ENCODE assay signal across 10 cellular contexts in the genomic region with DNA sequence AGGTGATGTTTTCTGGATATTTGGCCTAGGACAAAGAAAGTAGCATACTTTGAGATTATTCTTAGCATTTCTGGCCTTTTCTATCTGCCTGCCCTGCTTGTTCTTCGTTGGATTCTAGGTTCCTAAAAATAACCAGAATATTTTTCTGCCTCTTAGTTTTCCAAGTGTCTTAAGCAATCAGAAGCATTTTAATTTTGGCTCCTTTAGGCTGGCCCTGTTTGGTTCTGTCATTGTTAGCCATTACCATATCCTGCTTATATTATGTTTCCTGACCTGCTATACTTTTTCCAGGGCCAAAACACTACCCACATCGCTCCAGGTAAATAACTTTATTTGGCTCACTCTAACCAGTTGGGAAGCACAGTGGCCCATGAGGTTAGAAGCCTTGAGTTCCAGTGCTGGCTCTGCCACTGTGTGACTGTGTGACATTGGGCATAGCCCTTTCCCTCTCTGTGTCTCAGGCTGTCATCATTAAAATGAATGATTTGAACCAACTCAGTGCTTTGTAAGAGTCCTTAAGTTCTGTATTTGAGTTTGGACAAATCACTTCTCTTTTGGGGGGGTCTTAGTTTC.
DNase-seq lines count a peak whose midpoint lies in the region; ATAC-seq, FAIRE-seq and TF ChIP-seq lines count a peak whose summit lies in the region.
"Had no signal": no experiment of that assay in that cellular context is flagged by ENCODE, and none has a peak within 500 bp of the region (broad histone marks: within the 10 kb centered on the region; RNA-seq: fewer than 3 reads in every experiment).

No MANE protein-coding gene starts in this region.

- H3K27me3 ChIP-seq in right lobe of liver (no peaks in the 10 kb centered on the region), thymus (ENCODE audit: control insufficient read depth, insufficient read depth) (no peaks in the 10 kb centered on the region)

- H3K36me3 Mint-ChIP-seq in activated CD4-positive, alpha-beta T cell treated with anti-CD3 and anti-CD28 coated beads, Interleukin-2, amount 10 ng/mL, durations not matched to agents 7 days and 5 days (ENCODE audit: low read depth), result peaks cover 61% of the 10 kb centered on the region
- peaks cover 9% of the 10 kb centered on the region for H3K36me3 Mint-ChIP-seq in activated naive CD8-positive, alpha-beta T cell

- TF ChIP-seq POLR2A in right lobe of liver (IDR thresholded peaks at IDR 0.05), result no peak

- H3K4me3 ChIP-seq in right lobe of liver (no peak overlapping the region), thymus (ENCODE audit: low read length) (peak overlapping the region; percentile 77), mucosa of descending colon (no peak overlapping the region)
- H3K4me3 ChIP-seq: HAP-1 had no signal

- peak overlapping the region; percentile 37 to 64 (median 55) for H3K27ac ChIP-seq in right lobe of liver
- H3K27ac ChIP-seq in thymus (ENCODE audit: low read depth), result peak overlapping the region; percentile 94

- intact Hi-C loops in right lobe of liver (cut with DNase I), result no loop called here
- intact Hi-C loops in mucosa of descending colon (cut with DNase I, micrococcal nuclease), result no loop called here

- CTCF ChIA-PET in activated CD4-positive, alpha-beta T cell treated with anti-CD3 and anti-CD28 coated beads, Interleukin-2, amount 10 ng/mL, durations not matched to agents 7 days and 5 days (lab: Charles Lee), result interaction anchor here (0.8 to 4.1 kb wide), 5 partner anchors 13 to 128 kb away, joined by 3 to 28 read pairs (median 4); a partner anchor contains a TSS

- H3K4me1 ChIP-seq in right lobe of liver, result peaks cover 0 to 42% (median 14%) of the 10 kb centered on the region in 4 donors
- peaks cover 56% of the 10 kb centered on the region for H3K4me1 ChIP-seq in thymus (ENCODE audit: control insufficient read depth, insufficient read depth, low read length)
- H3K4me1 ChIP-seq in mucosa of descending colon (ENCODE audit: low read depth), result peaks cover 35% of the 10 kb centered on the region
- H3K4me1 ChIP-seq: HAP-1 had no signal

- H3K9me3 ChIP-seq in right lobe of liver, result no peaks in the 10 kb centered on the region
- no peaks in the 10 kb centered on the region for H3K9me3 ChIP-seq in thymus (ENCODE audit: control insufficient read depth)
- H3K9me3 ChIP-seq in mucosa of descending colon, result no peaks in the 10 kb centered on the region
- H3K9me3 ChIP-seq: HAP-1 had no signal

- peak; percentile 17 for DNase-seq in activated CD4-positive, alpha-beta T cell treated with anti-CD3 and anti-CD28 coated beads, Interleukin-2, amount 10 ng/mL, durations not matched to agents 7 days and 5 days
- no peak for DNase-seq in activated CD4-positive, alpha-beta T cell treated with anti-CD3 and anti-CD28 coated beads, Interleukin-2, amount 50 U/mL, for 48 hours
- DNase-seq in right lobe of liver, result no peak
- no peak for DNase-seq in mucosa of descending colon
- DNase-seq in frontal cortex (ENCODE audit: low spot score in 2 of 2), result no peak
- DNase-seq: NCI-H446 treated with DMSO at 0.1 percent for 48 hours had no signal

- H3K36me3 ChIP-seq in right lobe of liver (no peaks in the 10 kb centered on the region), thymus (ENCODE audit: control insufficient read depth, insufficient read depth) (no peaks in the 10 kb centered on the region), mucosa of descending colon (ENCODE audit: low read depth) (no peaks in the 10 kb centered on the region)
- H3K36me3 ChIP-seq: HAP-1 had no signal

- TF ChIP-seq CTCF in right lobe of liver (IDR thresholded peaks at IDR 0.05) (no peak), mucosa of descending colon (IDR thresholded peaks at IDR 0.05) (no peak)

- H3K9me3 Mint-ChIP-seq in activated CD4-positive, alpha-beta T cell treated with anti-CD3 and anti-CD28 coated beads, Interleukin-2, amount 10 ng/mL, durations not matched to agents 7 days and 5 days, result peaks cover 4% of the 10 kb centered on the region
- no peaks in the 10 kb centered on the region for H3K9me3 Mint-ChIP-seq in activated naive CD8-positive, alpha-beta T cell (ENCODE audit: low read depth)

- H3K4me1 Mint-ChIP-seq in activated CD4-positive, alpha-beta T cell treated with anti-CD3 and anti-CD28 coated beads, Interleukin-2, amount 10 ng/mL, durations not matched to agents 7 days and 5 days, result peaks cover 94% of the 10 kb centered on the region
- H3K4me1 Mint-ChIP-seq in activated naive CD8-positive, alpha-beta T cell (ENCODE audit: low read depth), result peaks cover 95% of the 10 kb centered on the region

- no peaks in the 10 kb centered on the region for H3K27me3 Mint-ChIP-seq in activated CD4-positive, alpha-beta T cell treated with anti-CD3 and anti-CD28 coated beads, Interleukin-2, amount 10 ng/mL, durations not matched to agents 7 days and 5 days
- H3K27me3 Mint-ChIP-seq in activated naive CD8-positive, alpha-beta T cell, result no peaks in the 10 kb centered on the region

- ATAC-seq in right lobe of liver, result no peak
- no peak for ATAC-seq in HG02884 (IDR thresholded peaks at IDR 0.05; ENCODE audit: unreplicated experiment)
- ATAC-seq in mucosa of descending colon, result no peak

- POLR2A ChIA-PET in activated CD4-positive, alpha-beta T cell treated with anti-CD3 and anti-CD28 coated beads, Interleukin-2, amount 10 ng/mL, durations not matched to agents 7 days and 5 days (lab: Charles Lee), result interaction anchor here (1.0 to 1.4 kb wide), 2 partner anchors 20 to 106 kb away, joined by 3 to 4 read pairs; no protein-coding TSS in a partner anchor

- H3K27ac Mint-ChIP-seq in activated CD4-positive, alpha-beta T cell treated with anti-CD3 and anti-CD28 coated beads, Interleukin-2, amount 10 ng/mL, durations not matched to agents 7 days and 5 days, result peak overlapping the region; percentile 90
- H3K27ac Mint-ChIP-seq in activated naive CD8-positive, alpha-beta T cell, result peak overlapping the region; percentile 83

- peak overlapping the region; percentile 69 for H3K4me3 Mint-ChIP-seq in activated CD4-positive, alpha-beta T cell treated with anti-CD3 and anti-CD28 coated beads, Interleukin-2, amount 10 ng/mL, durations not matched to agents 7 days and 5 days
- peak overlapping the region; percentile 73 for H3K4me3 Mint-ChIP-seq in activated naive CD8-positive, alpha-beta T cell

- no peak for FAIRE-seq in frontal cortex (lab: Jason Lieb, UNC)

- 83% methylated on average over 2 of the region's 2 CpGs for WGBS in right lobe of liver (ENCODE audit: insufficient coverage, low coverage, low lambda C conversion rate, missing lambda C conversion rate)
- WGBS in thymus, result 49% methylated on average over 2 of the region's 2 CpGs
